In genomic region chr17:75844530-75845057, GRCh38 we compare ENCODE assay signal across 1 cellular context.
TF ChIP-seq lines count a peak whose summit lies in the region.

No MANE protein-coding gene starts in this region.

TF ChIP-seq in HCT116, 20 proteins besides CTCF, POLR2A, EP300 and RAD21 (continued from another document):
- TF ChIP-seq CBX3 (IDR thresholded peaks at IDR 0.05; ENCODE audit: low read depth) = no peak
- TF ChIP-seq POLR2AphosphoS5 (IDR thresholded peaks at IDR 0.05; ENCODE audit: low read depth, low read length) = peak; percentile 79
- TF ChIP-seq SRF (IDR thresholded peaks at IDR 0.05; ENCODE audit: low read depth) = no peak
- TF ChIP-seq REST (IDR thresholded peaks at IDR 0.05; ENCODE audit: low read depth) = no peak
- TF ChIP-seq MAX (IDR thresholded peaks at IDR 0.05) = no peak; the same call in 1 of the 2 replicates
- no peak for TF ChIP-seq ZNF274 (IDR thresholded peaks at IDR 0.05; ENCODE audit: low read depth, low read length)
- TF ChIP-seq, protein P1, sequence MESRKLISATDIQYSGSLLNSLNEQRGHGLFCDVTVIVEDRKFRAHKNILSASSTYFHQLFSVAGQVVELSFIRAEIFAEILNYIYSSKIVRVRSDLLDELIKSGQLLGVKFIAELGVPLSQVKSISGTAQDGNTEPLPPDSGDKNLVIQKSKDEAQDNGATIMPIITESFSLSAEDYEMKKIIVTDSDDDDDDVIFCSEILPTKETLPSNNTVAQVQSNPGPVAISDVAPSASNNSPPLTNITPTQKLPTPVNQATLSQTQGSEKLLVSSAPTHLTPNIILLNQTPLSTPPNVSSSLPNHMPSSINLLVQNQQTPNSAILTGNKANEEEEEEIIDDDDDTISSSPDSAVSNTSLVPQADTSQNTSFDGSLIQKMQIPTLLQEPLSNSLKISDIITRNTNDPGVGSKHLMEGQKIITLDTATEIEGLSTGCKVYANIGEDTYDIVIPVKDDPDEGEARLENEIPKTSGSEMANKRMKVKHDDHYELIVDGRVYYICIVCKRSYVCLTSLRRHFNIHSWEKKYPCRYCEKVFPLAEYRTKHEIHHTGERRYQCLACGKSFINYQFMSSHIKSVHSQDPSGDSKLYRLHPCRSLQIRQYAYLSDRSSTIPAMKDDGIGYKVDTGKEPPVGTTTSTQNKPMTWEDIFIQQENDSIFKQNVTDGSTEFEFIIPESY (IDR thresholded peaks at IDR 0.05; ENCODE audit: extremely low read depth, insufficient replicate concordance, low read length) = peak; percentile 67
- TF ChIP-seq TCF7L2 (IDR thresholded peaks at IDR 0.05; ENCODE audit: borderline replicate concordance, extremely low read depth, insufficient read depth, insufficient read length) = no peak
- no peak for TF ChIP-seq CEBPB (IDR thresholded peaks at IDR 0.05; ENCODE audit: low read depth)
- TF ChIP-seq EGR1 (IDR thresholded peaks at IDR 0.05; ENCODE audit: low read depth) = no peak
- no peak for TF ChIP-seq ATF3 (IDR thresholded peaks at IDR 0.05)
- no peak for TF ChIP-seq EZH2 (IDR thresholded peaks at IDR 0.05)
- peak; percentile 50 for TF ChIP-seq YY1 (IDR thresholded peaks at IDR 0.05; ENCODE audit: extremely low read depth, insufficient replicate concordance, low read depth, low read length)
- no peak for TF ChIP-seq FOSL1 (IDR thresholded peaks at IDR 0.05; ENCODE audit: low read depth)
- no peak for TF ChIP-seq EZH2phosphoT487 (IDR thresholded peaks at IDR 0.05; ENCODE audit: borderline replicate concordance)
- no peak for TF ChIP-seq JUND (IDR thresholded peaks at IDR 0.05)
- TF ChIP-seq ELF1 (IDR thresholded peaks at IDR 0.05; ENCODE audit: borderline replicate concordance, low read depth) = no peak
